ENCODE assay signal across 25 cellular contexts in the genomic region with DNA sequence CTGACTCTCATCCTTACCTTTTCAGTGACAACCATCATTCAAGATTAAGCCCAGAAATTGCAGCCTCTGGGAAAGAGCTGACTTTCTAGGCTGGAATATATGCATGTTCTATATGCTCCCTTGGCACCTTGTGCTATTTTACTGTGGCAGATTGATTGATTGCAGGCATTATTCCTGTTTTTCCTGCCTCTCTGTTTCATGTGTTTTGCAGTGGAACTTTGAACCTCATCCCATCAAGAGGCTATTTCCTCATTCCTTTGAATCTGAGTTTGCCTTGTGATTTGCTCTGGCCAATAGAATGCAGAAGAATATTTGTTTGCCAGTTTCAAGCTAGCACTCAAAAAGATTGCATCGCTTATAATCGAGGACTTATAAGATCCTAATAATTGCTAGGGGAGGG.
DNase-seq lines count a peak whose midpoint lies in the region; ATAC-seq and TF ChIP-seq lines count a peak whose summit lies in the region.
"Had no signal": no experiment of that assay in that cellular context is flagged by ENCODE, and none has a peak within 500 bp of the region (broad histone marks: within the 10 kb centered on the region; RNA-seq: fewer than 3 reads in every experiment).

No MANE protein-coding gene starts in this region.

- H3K27ac ChIP-seq in PC-3 (ENCODE audit: low read length) (no peak overlapping the region), neural cell (ENCODE audit: low read length) (peak overlapping the region; percentile 77)
- H3K27ac ChIP-seq: BLaER1 treated with 17β-estradiol and CSF1 and Interleukin-3, amounts not matched to agents 10 nM and 100 nM; gastroesophageal sphincter; SK-N-MC had no signal

- H3K36me3 Mint-ChIP-seq in T-helper 2 cell treated with Interferon-gamma antibody and Interleukin-4, amounts not matched to agents 5 μg/mL and 100 μg/mL, for 36 hours (ENCODE audit: low read depth), result no peaks in the 10 kb centered on the region
- H3K36me3 Mint-ChIP-seq: activated CD4-positive, alpha-beta memory T cell treated with anti-CD3 and anti-CD28 coated beads for 36 hours; natural killer cell treated with Interleukin-12 subunit alpha and Interleukin-12 subunit beta and Interleukin-15 and Interleukin-18, amount 100 ng/mL, for 72 hours; stimulated activated naive B cell treated with anti-CD40 and anti-IgM and Interleukin-4, amounts not matched to agents 10 μg/mL and 1 μg/mL and 100 μg/mL, for 72 hours; WTC11 had no signal

- TF ChIP-seq RAD21 in neural cell (conservative IDR thresholded peaks at IDR 0.05), result no peak

- POLR2A ChIA-PET in PC-3 (lab: Charles Lee; ENCODE audit: unreplicated experiment), result no interaction called here

- peak; percentile 62 for DNase-seq in DMS53 (lab: John Stamatoyannopoulos, UW)
- DNase-seq in PC-3, result peak; percentile 13
- no peak for DNase-seq in left colon
- DNase-seq in T-helper 2 cell treated with Interferon-gamma antibody and Interleukin-4, amounts not matched to agents 5 μg/mL and 100 μg/mL, for 36 hours (ENCODE audit: low spot score), result no peak
- DNase-seq in NCI-H526 (lab: John Stamatoyannopoulos, UW), result no peak
- DNase-seq: activated CD4-positive, alpha-beta memory T cell treated with anti-CD3 and anti-CD28 coated beads for 36 hours; activated effector memory CD4-positive, alpha-beta T cell treated with anti-CD3 and anti-CD28 coated beads, Interleukin-2, amount 50 U/mL, for 16 hours; effector memory CD4-positive, alpha-beta T cell; H9; islet precursor cell; KG1; NCI-H1048; NCI-H1930; NCI-H510A; stimulated activated CD4-positive, alpha-beta T cell treated with anti-CD3 and anti-CD28 coated beads, Interleukin-2, amount 100 ng/mL, for 24 hours; stimulated activated naive B cell treated with anti-CD40 and anti-IgM and Interleukin-4, amounts not matched to agents 10 μg/mL and 1 μg/mL and 100 μg/mL, for 72 hours; T-helper 2 cell had no signal

- H3K4me2 ChIP-seq in PC-3 (ENCODE audit: low read length) (no peak overlapping the region), neural cell (ENCODE audit: low read length) (no peak overlapping the region)
- H3K4me2 ChIP-seq: BLaER1 treated with 17β-estradiol and CSF1 and Interleukin-3, amounts not matched to agents 10 nM and 100 nM had no signal

- no peak overlapping the region for H3K27ac Mint-ChIP-seq in T-helper 2 cell treated with Interferon-gamma antibody and Interleukin-4, amounts not matched to agents 5 μg/mL and 100 μg/mL, for 36 hours
- H3K27ac Mint-ChIP-seq: activated CD4-positive, alpha-beta memory T cell treated with anti-CD3 and anti-CD28 coated beads for 36 hours; H9; natural killer cell treated with Interleukin-12 subunit alpha and Interleukin-12 subunit beta and Interleukin-15 and Interleukin-18, amount 100 ng/mL, for 72 hours; stimulated activated naive B cell treated with anti-CD40 and anti-IgM and Interleukin-4, amounts not matched to agents 10 μg/mL and 1 μg/mL and 100 μg/mL, for 72 hours; WTC11 had no signal

- no peak for ATAC-seq in PC-3
- ATAC-seq in left colon, result peak; percentile 84
- no peak for ATAC-seq in HG03159 (IDR thresholded peaks at IDR 0.05; ENCODE audit: unreplicated experiment)
- ATAC-seq in HG02759 (IDR thresholded peaks at IDR 0.05; ENCODE audit: unreplicated experiment), result no peak
- ATAC-seq: gastroesophageal sphincter; natural killer cell treated with Interleukin-12 subunit alpha and Interleukin-12 subunit beta and Interleukin-15 and Interleukin-18, amount 100 ng/mL, for 72 hours; stimulated activated naive B cell treated with anti-CD40 and anti-IgM and Interleukin-4, amounts not matched to agents 10 μg/mL and 1 μg/mL and 100 μg/mL, for 72 hours; WTC11 had no signal

- no peaks in the 10 kb centered on the region for H3K79me2 ChIP-seq in PC-3 (ENCODE audit: low read length)
- H3K79me2 ChIP-seq in neural cell (replicated peaks; ENCODE audit: insufficient read depth, low read length), result no peaks in the 10 kb centered on the region

- peak; percentile 96 for TF ChIP-seq EP300 in neural cell (conservative IDR thresholded peaks at IDR 0.05; ENCODE audit: poor library complexity, severe bottlenecking)

- H4K20me1 ChIP-seq in PC-3 (ENCODE audit: low read length) (no peaks in the 10 kb centered on the region), neural cell (ENCODE audit: insufficient read depth) (no peaks in the 10 kb centered on the region)
- H4K20me1 ChIP-seq: BLaER1 treated with 17β-estradiol and CSF1 and Interleukin-3, amounts not matched to agents 10 nM and 100 nM had no signal

- no TSS peak for BruUV-seq in PC-3 (replicated peaks; lab: Mats Ljungman, UMichigan)

- H3K4me1 Mint-ChIP-seq in T-helper 2 cell treated with Interferon-gamma antibody and Interleukin-4, amounts not matched to agents 5 μg/mL and 100 μg/mL, for 36 hours (ENCODE audit: low read depth), result peaks cover 5% of the 10 kb centered on the region

- H3K9me2 ChIP-seq in PC-3 (replicated peaks; ENCODE audit: low read length), result no peaks in the 10 kb centered on the region
- no peaks in the 10 kb centered on the region for H3K9me2 ChIP-seq in neural cell (ENCODE audit: insufficient read depth, low read length)

- intact Hi-C loops in PC-3 (cut with micrococcal nuclease), result no loop called here
- intact Hi-C loops in left colon (cut with DNase I, micrococcal nuclease), result loop anchor here in 1 of 2 donors (5.0 kb wide), 1 partner anchor 380 kb away; no protein-coding TSS in a partner anchor

- H3K4me3 ChIP-seq in PC-3 (ENCODE audit: low read length), result no peak overlapping the region
- H3K4me3 ChIP-seq in neural cell (ENCODE audit: low read length), result peak overlapping the region; percentile 41
- H3K4me3 ChIP-seq: BLaER1 treated with 17β-estradiol and CSF1 and Interleukin-3, amounts not matched to agents 10 nM and 100 nM; gastroesophageal sphincter; SK-N-MC had no signal

- TF ChIP-seq CTCF in PC-3 (conservative IDR thresholded peaks at IDR 0.05; ENCODE audit: low read depth, low read length), result no peak
- TF ChIP-seq CTCF in neural cell (IDR thresholded peaks at IDR 0.05; ENCODE audit: poor library complexity, severe bottlenecking), result no peak

- H3K27me3 ChIP-seq in PC-3 (ENCODE audit: low read length), result no peaks in the 10 kb centered on the region
- no peaks in the 10 kb centered on the region for H3K27me3 ChIP-seq in neural cell (ENCODE audit: insufficient read depth, low read depth, low read length)
- H3K27me3 ChIP-seq: BLaER1 treated with 17β-estradiol and CSF1 and Interleukin-3, amounts not matched to agents 10 nM and 100 nM; gastroesophageal sphincter had no signal

- H3F3A ChIP-seq in PC-3 (ENCODE audit: low read length, unreplicated experiment) (no peaks in the 10 kb centered on the region), neural cell (ENCODE audit: insufficient read depth, low read length, poor library complexity, severe bottlenecking) (no peaks in the 10 kb centered on the region)

- no peaks in the 10 kb centered on the region for H3K9me3 Mint-ChIP-seq in T-helper 2 cell treated with Interferon-gamma antibody and Interleukin-4, amounts not matched to agents 5 μg/mL and 100 μg/mL, for 36 hours
- H3K9me3 Mint-ChIP-seq: activated CD4-positive, alpha-beta memory T cell treated with anti-CD3 and anti-CD28 coated beads for 36 hours; H9; natural killer cell treated with Interleukin-12 subunit alpha and Interleukin-12 subunit beta and Interleukin-15 and Interleukin-18, amount 100 ng/mL, for 72 hours; stimulated activated naive B cell treated with anti-CD40 and anti-IgM and Interleukin-4, amounts not matched to agents 10 μg/mL and 1 μg/mL and 100 μg/mL, for 72 hours; WTC11 had no signal

- CTCF ChIA-PET in PC-3 (lab: Charles Lee), result no interaction called here

- H3K4me3 Mint-ChIP-seq in T-helper 2 cell treated with Interferon-gamma antibody and Interleukin-4, amounts not matched to agents 5 μg/mL and 100 μg/mL, for 36 hours, result no peak overlapping the region
- H3K4me3 Mint-ChIP-seq: activated CD4-positive, alpha-beta memory T cell treated with anti-CD3 and anti-CD28 coated beads for 36 hours; H9; natural killer cell treated with Interleukin-12 subunit alpha and Interleukin-12 subunit beta and Interleukin-15 and Interleukin-18, amount 100 ng/mL, for 72 hours; stimulated activated naive B cell treated with anti-CD40 and anti-IgM and Interleukin-4, amounts not matched to agents 10 μg/mL and 1 μg/mL and 100 μg/mL, for 72 hours; WTC11 had no signal

- H3K9me3 ChIP-seq in PC-3 (ENCODE audit: low read length) (no peaks in the 10 kb centered on the region), neural cell (ENCODE audit: low read length) (no peaks in the 10 kb centered on the region)
- H3K9me3 ChIP-seq: BLaER1 treated with 17β-estradiol and CSF1 and Interleukin-3, amounts not matched to agents 10 nM and 100 nM; gastroesophageal sphincter had no signal

- H3K4me1 ChIP-seq in PC-3 (ENCODE audit: insufficient read depth, low read length), result no peaks in the 10 kb centered on the region
- H3K4me1 ChIP-seq: BLaER1 treated with 17β-estradiol and CSF1 and Interleukin-3, amounts not matched to agents 10 nM and 100 nM; gastroesophageal sphincter had no signal

- H3K36me3 ChIP-seq in PC-3 (ENCODE audit: low read depth, low read length) (no peaks in the 10 kb centered on the region), neural cell (ENCODE audit: insufficient read depth, low read length) (no peaks in the 10 kb centered on the region)
- H3K36me3 ChIP-seq: BLaER1 treated with 17β-estradiol and CSF1 and Interleukin-3, amounts not matched to agents 10 nM and 100 nM; gastroesophageal sphincter had no signal

- H3K9ac ChIP-seq in PC-3 (ENCODE audit: low read length), result no peak overlapping the region
- no peak overlapping the region for H3K9ac ChIP-seq in neural cell (ENCODE audit: low read length)
- H3K9ac ChIP-seq: BLaER1 treated with 17β-estradiol and CSF1 and Interleukin-3, amounts not matched to agents 10 nM and 100 nM had no signal

- H2AFZ ChIP-seq in PC-3 (ENCODE audit: low read length), result no peak overlapping the region
- H2AFZ ChIP-seq in neural cell (ENCODE audit: low read depth, low read length), result no peak overlapping the region

- peaks cover 20% of the 10 kb centered on the region for H3K27me3 Mint-ChIP-seq in T-helper 2 cell treated with Interferon-gamma antibody and Interleukin-4, amounts not matched to agents 5 μg/mL and 100 μg/mL, for 36 hours (ENCODE audit: low read depth)

TF ChIP-seq in neural cell, 6 proteins besides CTCF, POLR2A, EP300 and RAD21 (continues in another document):
- no peak for TF ChIP-seq SMC3 (conservative IDR thresholded peaks at IDR 0.05; ENCODE audit: poor library complexity)

Comparison
In these comparisons a context has a peak if more than half of its experiments do, and no peak if none do; other contexts are left out.
1. DNase-seq: peak in DMS53 (single experiment) and PC-3 (single experiment); none in left colon (0 of 2), T-helper 2 cell treated with Interferon-gamma antibody and Interleukin-4, amounts not matched to agents 5 μg/mL and 100 μg/mL, for 36 hours (single experiment) and NCI-H526 (0 of 2).